In genomic region chr14:64915025-64915424, GRCh38 we compare ENCODE assay signal across 9 cellular contexts. TPM values are rescaled to one million over a fixed set of nuclear protein-coding genes. Genes with fewer than 3 reads are reported as not detected.
DNase-seq lines count a peak whose midpoint lies in the region; TF ChIP-seq lines count a peak whose summit lies in the region.
"Had no signal": no experiment of that assay in that cellular context is flagged by ENCODE, and none has a peak within 500 bp of the region (broad histone marks: within the 10 kb centered on the region; RNA-seq: fewer than 3 reads in every experiment).

No MANE protein-coding gene starts in this region.

- no peaks in the 10 kb centered on the region for H3K9me3 ChIP-seq in BE2C

- H3K36me3 Mint-ChIP-seq in nephron (ENCODE audit: low read depth): no peaks in the 10 kb centered on the region

- H3K27ac ChIP-seq in dorsolateral prefrontal cortex: peak overlapping the region in 45 of 59 donors; percentile 77 to 98 (median 93)

- H3K4me3 ChIP-seq in BE2C (ENCODE audit: low read depth, low read length) (peak overlapping the region; percentile 96), LNCaP clone FGC (ENCODE audit: low read depth, low read length) (peak overlapping the region; percentile 96), dorsolateral prefrontal cortex (peak overlapping the region; percentile 75 to 100 (median 97))

- DNase-seq in BE2C (no peak), LNCaP clone FGC (ENCODE audit: low read depth) (no peak), dorsolateral prefrontal cortex (no peak), KG1 (lab: John Stamatoyannopoulos, UW) (no peak), cerebellar cortex (ENCODE audit: low spot score) (no peak), HK-2 (ENCODE audit: unreplicated experiment) (no peak)
- DNase-seq in activated CD4-positive, CD25-positive, alpha-beta regulatory T cell (lab: John Stamatoyannopoulos, UW): no peak

- H3K4me3 Mint-ChIP-seq in nephron: peak overlapping the region; percentile 85 to 90 (median 89)

- peak overlapping the region; percentile 80 to 92 (median 92) for H3K27ac Mint-ChIP-seq in nephron

- TF ChIP-seq CTCF in BE2C (IDR thresholded peaks at IDR 0.05; ENCODE audit: low read depth, low read length) (no peak), LNCaP clone FGC (IDR thresholded peaks at IDR 0.05; ENCODE audit: control insufficient read depth, extremely low read depth, insufficient read depth) (no peak), dorsolateral prefrontal cortex (IDR thresholded peaks at IDR 0.05 in 54 of 56, conservative IDR thresholded peaks at IDR 0.05 in 2 of 56; ENCODE audit: low read depth in 1 of 56, partially characterized antibody in 56 of 56) (no peak), nephron (IDR thresholded peaks at IDR 0.05; ENCODE audit: unreplicated experiment in 3 of 3) (no peak)

- intact Hi-C loops in dorsolateral prefrontal cortex (cut with DNase I): loop anchor here (10.0 kb wide), 1 partner anchor 70 kb away; the partner anchor contains the start of gene FNTB (in 2 of the 2)

- peaks cover 3% of the 10 kb centered on the region; the same call in 1 of the 2 replicates for H3K4me1 ChIP-seq in BE2C

- H3K27me3 ChIP-seq in BE2C (no peaks in the 10 kb centered on the region), dorsolateral prefrontal cortex (no peaks in the 10 kb centered on the region)

- no peaks in the 10 kb centered on the region for H3K9me3 Mint-ChIP-seq in nephron

- no peaks in the 10 kb centered on the region for H3K36me3 ChIP-seq in BE2C

- peaks cover 28% of the 10 kb centered on the region for H3K4me1 Mint-ChIP-seq in nephron

- peaks cover 4% of the 10 kb centered on the region for H3K27me3 Mint-ChIP-seq in nephron (ENCODE audit: low read depth)

RNA-seq across cellular contexts. Expression of gene CHURC1, which starts 0.8 kb away (rescaled TPM):
- 30.9 TPM for polyA plus RNA-seq in BE2C (2012; ENCODE audit: insufficient read depth, insufficient read length, low read depth)
- total RNA-seq in dorsolateral prefrontal cortex: 10 to 100 TPM; 39.7 to 80.2 (median 55.2) TPM

RNA-seq across cellular contexts. Expression of gene GPX2, which starts 27.5 kb away (rescaled TPM):
- polyA plus RNA-seq in BE2C (2012; ENCODE audit: insufficient read depth, insufficient read length, low read depth): not detected
- 1 to 10 TPM in 2 of 120 experiments, under 1 TPM in 6, not detected in 112; 0.39 to 1.2 (median 0.72) TPM for total RNA-seq in dorsolateral prefrontal cortex
- total RNA-seq: myocyte had no signal

RNA-seq across cellular contexts. Expression of gene SPTB, which starts 35.3 kb away (rescaled TPM):
- 4.9 TPM for polyA plus RNA-seq in BE2C (2012; ENCODE audit: insufficient read depth, insufficient read length, low read depth)
- 10 to 100 TPM in 119 of 120 experiments, 1 to 10 TPM in 1; 6.7 to 55.4 (median 33.1) TPM for total RNA-seq in dorsolateral prefrontal cortex

RNA-seq across cellular contexts. Expression of gene RAB15, which starts 57.1 kb away (rescaled TPM):
- 2.8 TPM for polyA plus RNA-seq in BE2C (2012; ENCODE audit: insufficient read depth, insufficient read length, low read depth)
- 100 to 1,000 TPM in 21 of 120 experiments, 10 to 100 TPM in 99; 23.7 to 133 (median 83.8) TPM for total RNA-seq in dorsolateral prefrontal cortex
